Comparison of ENCODE assay signal across 8 cellular contexts in genomic region chr4:48832571-48832970, GRCh38. TPM values are rescaled to one million over a fixed set of nuclear protein-coding genes. Genes with fewer than 3 reads are reported as not detected.
DNase-seq lines count a peak whose midpoint lies in the region; ATAC-seq and TF ChIP-seq lines count a peak whose summit lies in the region.

No MANE protein-coding gene starts in this region.

- no peak overlapping the region for H2AK5ac ChIP-seq in mesenchymal stem cell (ENCODE audit: low read length, severe bottlenecking)

- no peak overlapping the region for H3K4ac ChIP-seq in mesenchymal stem cell (ENCODE audit: low read depth in 1 of 2, low read length in 2 of 2)

- H3K36me3 Mint-ChIP-seq in HFFc6 (ENCODE audit: low read depth): peaks cover 34% of the 10 kb centered on the region
- peaks cover 24% of the 10 kb centered on the region for H3K36me3 Mint-ChIP-seq in activated naive CD8-positive, alpha-beta T cell treated with anti-CD3 and anti-CD28 coated beads, Interleukin-2, amount 50 U/mL, for 24 hours (ENCODE audit: low read depth)

- H3K4me3 Mint-ChIP-seq in HFFc6: peak overlapping the region; percentile 96
- H3K4me3 Mint-ChIP-seq in activated naive CD8-positive, alpha-beta T cell treated with anti-CD3 and anti-CD28 coated beads, Interleukin-2, amount 50 U/mL, for 24 hours: peak overlapping the region; percentile 100

- peaks cover 4% of the 10 kb centered on the region; the same call in 1 of the 2 replicates for H3K9me3 Mint-ChIP-seq in HFFc6
- peaks cover 9% of the 10 kb centered on the region for H3K9me3 Mint-ChIP-seq in activated naive CD8-positive, alpha-beta T cell treated with anti-CD3 and anti-CD28 coated beads, Interleukin-2, amount 50 U/mL, for 24 hours

- H3K27me3 ChIP-seq in BE2C (no peaks in the 10 kb centered on the region), mesenchymal stem cell (ENCODE audit: control insufficient read depth in 1 of 2, insufficient read depth in 1 of 2, low read length in 2 of 2) (no peaks in the 10 kb centered on the region)

- no peak overlapping the region for H2AFZ ChIP-seq in mesenchymal stem cell (ENCODE audit: low read depth, low read length)

- no peak overlapping the region for H3K18ac ChIP-seq in mesenchymal stem cell (ENCODE audit: low read depth in 1 of 2, low read length in 2 of 2)

- H3K9me3 ChIP-seq in BE2C: no peaks in the 10 kb centered on the region
- H3K9me3 ChIP-seq in mesenchymal stem cell (ENCODE audit: control insufficient read depth, low read length): no peaks in the 10 kb centered on the region

- peaks cover 35% of the 10 kb centered on the region for H3K36me3 ChIP-seq in BE2C
- peaks cover 17 to 44% of the 10 kb centered on the region in 2 experiments for H3K36me3 ChIP-seq in mesenchymal stem cell (ENCODE audit: control insufficient read depth in 1 of 2, insufficient read depth in 2 of 2, low read depth in 1 of 2, low read length in 2 of 2)

- no peak overlapping the region for H3K23ac ChIP-seq in mesenchymal stem cell (ENCODE audit: low read length in 2 of 2)

- H2BK5ac ChIP-seq in mesenchymal stem cell (ENCODE audit: low read depth, low read length, poor library complexity, severe bottlenecking): no peak overlapping the region

- WGBS in mesenchymal stem cell: 97% methylated on average over 2 of the region's 5 CpGs

- H3K27ac ChIP-seq in mesenchymal stem cell (ENCODE audit: low read length, poor library complexity, severe bottlenecking): no peak overlapping the region

- peak overlapping the region; percentile 99; the same call in 1 of the 2 replicates for H3K27ac Mint-ChIP-seq in HFFc6
- no peak overlapping the region for H3K27ac Mint-ChIP-seq in activated naive CD8-positive, alpha-beta T cell treated with anti-CD3 and anti-CD28 coated beads, Interleukin-2, amount 50 U/mL, for 24 hours

- H2BK12ac ChIP-seq in mesenchymal stem cell (ENCODE audit: low read length in 2 of 2): no peak overlapping the region

- H4K8ac ChIP-seq in mesenchymal stem cell (ENCODE audit: low read length): no peak overlapping the region

- ATAC-seq in activated naive CD8-positive, alpha-beta T cell treated with anti-CD3 and anti-CD28 coated beads, Interleukin-2, amount 50 U/mL, for 24 hours: no peak
- ATAC-seq in HG02870 (IDR thresholded peaks at IDR 0.05; ENCODE audit: unreplicated experiment): no peak

- no peak overlapping the region for H3K14ac ChIP-seq in mesenchymal stem cell (ENCODE audit: low read length in 2 of 2)

- H3K4me3 ChIP-seq in BE2C (ENCODE audit: low read depth, low read length) (peak overlapping the region; percentile 98), mesenchymal stem cell (ENCODE audit: insufficient read depth in 1 of 2, low read depth in 1 of 2, low read length in 2 of 2) (peak overlapping the region in 1 of 2 experiments; percentile 98)

- DNase-seq in BE2C (no peak), HFFc6 (no peak), mesenchymal stem cell (no peak), HuH-7.5 (ENCODE audit: low spot score) (no peak), GDM1 (lab: John Stamatoyannopoulos, UW) (no peak)
- no peak for DNase-seq in activated naive CD8-positive, alpha-beta T cell treated with anti-CD3 and anti-CD28 coated beads, Interleukin-2, amount 50 U/mL, for 24 hours
- no peak for DNase-seq in activated effector memory CD4-positive, alpha-beta T cell treated with anti-CD3 and anti-CD28 coated beads, Interleukin-2, amount 50 U/mL, for 16 hours

- no peak for TF ChIP-seq CTCF in BE2C (IDR thresholded peaks at IDR 0.05; ENCODE audit: low read depth, low read length)
- TF ChIP-seq CTCF in HFFc6 (IDR thresholded peaks at IDR 0.05): no peak

- H3K9ac ChIP-seq in mesenchymal stem cell (ENCODE audit: low read length): peak overlapping the region; percentile 99

- peaks cover 6% of the 10 kb centered on the region for H3K79me1 ChIP-seq in mesenchymal stem cell (replicated peaks; ENCODE audit: low read length, poor library complexity, severe bottlenecking)

- H2BK15ac ChIP-seq in mesenchymal stem cell (ENCODE audit: low read depth, poor library complexity, severe bottlenecking): no peak overlapping the region

- peaks cover 6% of the 10 kb centered on the region for H3K27me3 Mint-ChIP-seq in HFFc6 (ENCODE audit: insufficient read depth)
- H3K27me3 Mint-ChIP-seq in activated naive CD8-positive, alpha-beta T cell treated with anti-CD3 and anti-CD28 coated beads, Interleukin-2, amount 50 U/mL, for 24 hours: peaks cover 3% of the 10 kb centered on the region

- peaks cover 29% of the 10 kb centered on the region for H3K4me1 Mint-ChIP-seq in HFFc6 (ENCODE audit: low read depth)
- peaks cover 37% of the 10 kb centered on the region for H3K4me1 Mint-ChIP-seq in activated naive CD8-positive, alpha-beta T cell treated with anti-CD3 and anti-CD28 coated beads, Interleukin-2, amount 50 U/mL, for 24 hours

- H3K4me2 ChIP-seq in mesenchymal stem cell (ENCODE audit: low read length, poor library complexity, severe bottlenecking): peak overlapping the region; percentile 58

- no peak overlapping the region for H4K91ac ChIP-seq in mesenchymal stem cell (ENCODE audit: low read length)

- no peak overlapping the region for H2BK120ac ChIP-seq in mesenchymal stem cell (ENCODE audit: low read depth, low read length)

- H3K4me1 ChIP-seq in BE2C: no peaks in the 10 kb centered on the region; the same call in 1 of the 2 replicates
- H3K4me1 ChIP-seq in mesenchymal stem cell (ENCODE audit: control insufficient read depth, insufficient read depth, low read depth, low read length): peaks cover 3% of the 10 kb centered on the region

RNA-seq across cellular contexts. Expression of gene OCIAD1, which starts 1.7 kb away (rescaled TPM):
- polyA plus RNA-seq in BE2C (2012; ENCODE audit: insufficient read depth, insufficient read length, low read depth): 126 TPM
- 100 to 1,000 TPM; 125 to 153 (median 136) TPM for total RNA-seq in HFFc6 (2021; fragmentation: NEBNext Ultra II Directional; extraction: Animal tissue kit (Norgen Biotek cat#: 25700))
- polyA plus RNA-seq in mesenchymal stem cell (2013, experiment 1 of 2): 183 TPM
- 184 TPM for polyA plus RNA-seq in mesenchymal stem cell (2013, experiment 2 of 2)

RNA-seq across cellular contexts. Expression of gene FRYL, which starts 52.5 kb away (rescaled TPM):
- polyA plus RNA-seq in BE2C (2012; ENCODE audit: insufficient read depth, insufficient read length, low read depth): 14.1 TPM
- 10 to 100 TPM; 29.0 to 32.8 (median 30.4) TPM for total RNA-seq in HFFc6 (2021; fragmentation: NEBNext Ultra II Directional; extraction: Animal tissue kit (Norgen Biotek cat#: 25700))
- 6.3 TPM for polyA plus RNA-seq in mesenchymal stem cell (2013, experiment 1 of 2)
- 6.6 TPM for polyA plus RNA-seq in mesenchymal stem cell (2013, experiment 2 of 2)
